ENCODE assay signal across 24 cellular contexts in genomic region chr4:57124145-57124544, GRCh38. TPM values are rescaled to one million over a fixed set of nuclear protein-coding genes. Genes with fewer than 3 reads are reported as not detected.
"Had no signal": no experiment of that assay in that cellular context is flagged by ENCODE, and none has a peak within 500 bp of the region (broad histone marks: within the 10 kb centered on the region; RNA-seq: fewer than 3 reads in every experiment).

No MANE protein-coding gene starts in this region.

- H3K36me3 ChIP-seq: adrenal gland, breast epithelium, WERI-Rb-1 had no signal

- ATAC-seq: activated CD8-positive, alpha-beta T cell treated with anti-CD3 and anti-CD28 coated beads for 36 hours; activated T-cell treated with anti-CD3 and anti-CD28 coated beads, Interleukin-2, amount 50 U/mL, for 72 hours had no signal

- H3K9me3 ChIP-seq: adrenal gland had no signal

- DNase-seq: activated CD4-positive, alpha-beta T cell treated with anti-CD3 and anti-CD28 coated beads for 4 hours; activated CD8-positive, alpha-beta memory T cell treated with anti-CD3 and anti-CD28 coated beads, Interleukin-2, amount 50 U/mL, for 4 hours; activated CD8-positive, alpha-beta T cell treated with anti-CD3 and anti-CD28 coated beads for 36 hours; activated naive CD4-positive, alpha-beta T cell treated with anti-CD3 and anti-CD28 coated beads, Interleukin-2, amount 50 U/mL, for 16 hours; activated naive CD8-positive, alpha-beta T cell treated with anti-CD3 and anti-CD28 coated beads, Interleukin-2, amount 10 ng/mL, durations not matched to agents 7 days and 5 days; activated T-cell treated with anti-CD3 and anti-CD28 coated beads, Interleukin-2, amount 50 U/mL, for 72 hours; adrenal gland; aorta; caudate nucleus; Kasumi-1; KBM-7; NCI-H1436; NCI-H1694 treated with DMSO at 0.1 percent for 48 hours; NCI-H2029 treated with DMSO at 0.1 percent for 48 hours; NCI-H2171; NCI-H2227 treated with DMSO at 0.1 percent for 48 hours; NCI-H510A; NCI-H526 treated with DMSO at 0.1 percent for 48 hours; SIG-M5; T-helper 1 cell; WERI-Rb-1 had no signal

- H3K4me1 ChIP-seq: adrenal gland, breast epithelium had no signal

- H3K27me3 ChIP-seq: adrenal gland, breast epithelium had no signal

- H3K27ac ChIP-seq: adrenal gland, breast epithelium, WERI-Rb-1 had no signal

- H3K4me3 ChIP-seq: adrenal gland, breast epithelium had no signal

RNA-seq across cellular contexts. Expression of gene IGFBP7, which starts 14.0 kb away (rescaled TPM):
- total RNA-seq: activated CD8-positive, alpha-beta T cell treated with anti-CD3 and anti-CD28 coated beads for 36 hours; activated T-cell treated with anti-CD3 and anti-CD28 coated beads, Interleukin-2, amount 50 U/mL, for 72 hours; activated T-helper 2 cell treated with anti-CD3 and anti-CD28 coated beads, Interferon-gamma antibody, Interleukin-2, Interleukin-4, amounts not matched to agents 10 μg/mL and 5 μg/mL and 100 μg/mL, durations not matched to agents 14 hours and 24 hours and 36 hours; OCI-LY7 had no signal
